In genomic region chr11:44320289-44320973, GRCh38 we compare ENCODE assay signal across 18 cellular contexts. TPM values are rescaled to one million over a fixed set of nuclear protein-coding genes. Genes with fewer than 3 reads are reported as not detected.
DNase-seq lines count a peak whose midpoint lies in the region; ATAC-seq and TF ChIP-seq lines count a peak whose summit lies in the region.
"Had no signal": no experiment of that assay in that cellular context is flagged by ENCODE, and none has a peak within 500 bp of the region (broad histone marks: within the 10 kb centered on the region; RNA-seq: fewer than 3 reads in every experiment).

No MANE protein-coding gene starts in this region.

- WGBS in endodermal cell (ENCODE audit: insufficient coverage in 1 of 2, insufficient read length in 1 of 2), 2 experiments: 7 to 9% methylated on average over 18 to 20 of the region's 20 CpGs

- no peak for TF ChIP-seq EP300 in neural cell (conservative IDR thresholded peaks at IDR 0.05; ENCODE audit: poor library complexity, severe bottlenecking)

- no peaks in the 10 kb centered on the region for H4K20me1 ChIP-seq in neural cell (ENCODE audit: insufficient read depth)

- peak overlapping the region; percentile 57 for H3K4me3 ChIP-seq in ACC112 (ENCODE audit: low read depth, low read length)
- peak overlapping the region; percentile 62 for H3K4me3 ChIP-seq in HUES6 (ENCODE audit: low read depth, low read length)
- peak overlapping the region; percentile 74 for H3K4me3 ChIP-seq in endodermal cell (ENCODE audit: low read length)
- peak overlapping the region; percentile 43 for H3K4me3 ChIP-seq in neural cell (ENCODE audit: low read length)
- no peak overlapping the region for H3K4me3 ChIP-seq in Peyer's patch
- H3K4me3 ChIP-seq: SJSA1 had no signal

- TF ChIP-seq CTCF in endodermal cell (conservative IDR thresholded peaks at IDR 0.05) (no peak), neural cell (IDR thresholded peaks at IDR 0.05; ENCODE audit: poor library complexity, severe bottlenecking) (no peak), Peyer's patch (IDR thresholded peaks at IDR 0.05) (no peak)

- H3K4me2 ChIP-seq in neural cell (ENCODE audit: low read length): no peak overlapping the region

- no peaks in the 10 kb centered on the region for H3F3A ChIP-seq in neural cell (ENCODE audit: insufficient read depth, low read length, poor library complexity, severe bottlenecking)

- no peaks in the 10 kb centered on the region for H3K36me3 ChIP-seq in ACC112 (ENCODE audit: insufficient read depth, low read length)
- H3K36me3 ChIP-seq in HUES6 (ENCODE audit: control insufficient read depth, insufficient read depth, low read length): no peaks in the 10 kb centered on the region
- no peaks in the 10 kb centered on the region for H3K36me3 ChIP-seq in endodermal cell (ENCODE audit: control insufficient read depth, insufficient read depth, low read length)
- no peaks in the 10 kb centered on the region for H3K36me3 ChIP-seq in neural cell (ENCODE audit: insufficient read depth, low read length)
- no peaks in the 10 kb centered on the region for H3K36me3 ChIP-seq in Peyer's patch
- H3K36me3 ChIP-seq: SJSA1 had no signal

- no peaks in the 10 kb centered on the region for H3K9me2 ChIP-seq in neural cell (ENCODE audit: insufficient read depth, low read length)

- peaks cover 4% of the 10 kb centered on the region for H3K4me1 Mint-ChIP-seq in endodermal cell

- DNase-seq in endodermal cell (no peak), Peyer's patch (no peak)
- DNase-seq: activated CD4-positive, alpha-beta T cell treated with anti-CD3 and anti-CD28 coated beads, Interleukin-2, amount 50 U/mL, for 48 hours; activated gamma-delta T cell treated with Interleukin-2 at 50 U/mL for 16 hours; glutamatergic neuron; left ventricle myocardium superior; NCI-H2081 treated with DMSO at 0.1 percent for 48 hours; NCI-H446; stimulated activated CD8-positive, alpha-beta memory T cell treated with anti-CD3 and anti-CD28 coated beads, Interleukin-4, amount 100 ng/mL, for 48 hours had no signal

- peaks cover 14% of the 10 kb centered on the region for H3K4me1 ChIP-seq in ACC112 (ENCODE audit: control insufficient read depth, insufficient read depth, low read length, unreplicated experiment)
- H3K4me1 ChIP-seq in HUES6 (ENCODE audit: control insufficient read depth, insufficient read depth, low read length): peaks cover 22% of the 10 kb centered on the region
- no peaks in the 10 kb centered on the region for H3K4me1 ChIP-seq in endodermal cell (ENCODE audit: control insufficient read depth, insufficient read depth, low read length)
- peaks cover 0 to 21% (median 0%) of the 10 kb centered on the region in 4 donors for H3K4me1 ChIP-seq in Peyer's patch

- H3K9me3 ChIP-seq in HUES6 (ENCODE audit: control insufficient read depth, insufficient read depth, low read depth, low read length) (no peaks in the 10 kb centered on the region), endodermal cell (ENCODE audit: control insufficient read depth, low read length) (no peaks in the 10 kb centered on the region), neural cell (ENCODE audit: low read length) (no peaks in the 10 kb centered on the region), Peyer's patch (no peaks in the 10 kb centered on the region)
- H3K9me3 ChIP-seq: SJSA1 had no signal

- H3K9ac ChIP-seq in HUES6 (ENCODE audit: low read length) (no peak overlapping the region), endodermal cell (ENCODE audit: extremely low read depth, low read length, poor library complexity, severe bottlenecking) (no peak overlapping the region), neural cell (ENCODE audit: low read length) (no peak overlapping the region)

- no peak for TF ChIP-seq POLR2A in Peyer's patch (IDR thresholded peaks at IDR 0.05)

- TF ChIP-seq RAD21 in neural cell (conservative IDR thresholded peaks at IDR 0.05): no peak

- H3K27me3 ChIP-seq in ACC112 (ENCODE audit: insufficient read depth, low read length) (peaks cover 98% of the 10 kb centered on the region), HUES6 (ENCODE audit: control insufficient read depth, insufficient read depth, low read length) (peaks cover 100% of the 10 kb centered on the region), endodermal cell (ENCODE audit: control insufficient read depth, insufficient read depth, low read length, poor library complexity, severe bottlenecking) (peaks cover 100% of the 10 kb centered on the region), neural cell (ENCODE audit: insufficient read depth, low read depth, low read length) (peaks cover 100% of the 10 kb centered on the region), Peyer's patch (peaks cover 0 to 63% of the 10 kb centered on the region in 2 donors)
- H3K27me3 ChIP-seq: SJSA1 had no signal

- no peak overlapping the region for H3K27ac Mint-ChIP-seq in endodermal cell

- H3K9me3 Mint-ChIP-seq in endodermal cell: no peaks in the 10 kb centered on the region

- ATAC-seq in SK-N-SH treated with all-trans-retinoic acid at 6 μM for 48 hours (no peak), GM21825 (IDR thresholded peaks at IDR 0.05; ENCODE audit: unreplicated experiment) (no peak), HG03460 (IDR thresholded peaks at IDR 0.05; ENCODE audit: unreplicated experiment) (no peak)
- ATAC-seq: left ventricle myocardium superior had no signal

- H3K27ac ChIP-seq in ACC112 (ENCODE audit: low read depth, low read length) (no peak overlapping the region), HUES6 (ENCODE audit: low read depth, low read length) (no peak overlapping the region), endodermal cell (ENCODE audit: low read depth, low read length) (no peak overlapping the region), neural cell (ENCODE audit: low read length) (no peak overlapping the region), Peyer's patch (no peak overlapping the region)
- H3K27ac ChIP-seq: C4-2B, SJSA1 had no signal

- peak overlapping the region; percentile 57 for H3K4me3 Mint-ChIP-seq in endodermal cell

- no peaks in the 10 kb centered on the region for H3K36me3 Mint-ChIP-seq in endodermal cell (ENCODE audit: low read depth)

- peaks cover 100% of the 10 kb centered on the region for H3K27me3 Mint-ChIP-seq in endodermal cell (ENCODE audit: insufficient read depth)

- no peaks in the 10 kb centered on the region for H3K79me2 ChIP-seq in ACC112 (ENCODE audit: control insufficient read depth, insufficient read depth, low read length, unreplicated experiment)
- no peaks in the 10 kb centered on the region for H3K79me2 ChIP-seq in neural cell (replicated peaks; ENCODE audit: insufficient read depth, low read length)

- H2AFZ ChIP-seq in ACC112 (ENCODE audit: low read length, unreplicated experiment) (no peak overlapping the region), neural cell (ENCODE audit: low read depth, low read length) (no peak overlapping the region)

TF ChIP-seq in neural cell, 6 proteins besides CTCF, POLR2A, EP300 and RAD21:
- TF ChIP-seq POLR2AphosphoS5 (IDR thresholded peaks at IDR 0.05) (peak; percentile 20), SMC3 (conservative IDR thresholded peaks at IDR 0.05; ENCODE audit: poor library complexity) (no peak)

TF ChIP-seq in SK-N-SH treated with all-trans-retinoic acid at 6 μM for 48 hours, 23 proteins besides CTCF, POLR2A, EP300 and RAD21:
- TF ChIP-seq ZC3H10 (CRISPR knock-in tag; IDR thresholded peaks at IDR 0.05) (no peak), SNAI2 (CRISPR knock-in tag; IDR thresholded peaks at IDR 0.05) (no peak), RARB (CRISPR knock-in tag; IDR thresholded peaks at IDR 0.05) (no peak), ZFP30 (CRISPR knock-in tag; IDR thresholded peaks at IDR 0.05) (no peak), ZNF8 (CRISPR knock-in tag; IDR thresholded peaks at IDR 0.05) (no peak), ARNTL (CRISPR knock-in tag; IDR thresholded peaks at IDR 0.05; ENCODE audit: borderline replicate concordance, low read depth) (no peak), CREB5 (CRISPR knock-in tag; IDR thresholded peaks at IDR 0.05; ENCODE audit: low read depth) (no peak)

RNA-seq across cellular contexts. Expression of gene ALX4, which starts 10.5 kb away (rescaled TPM):
- total RNA-seq in endodermal cell (not detected), Peyer's patch (not detected)
- 0.43 TPM for polyA plus RNA-seq in endodermal cell (2013, experiment 1 of 2)
- polyA plus RNA-seq in endodermal cell (2013, experiment 2 of 2): 0.33 TPM
- polyA plus RNA-seq in neural cell: not detected in 2 replicates
- polyA minus RNA-seq in neural cell: 0.12 TPM in 1 of 2 replicates, not detected in the other
- total RNA-seq: T-helper 2 cell treated with Interferon-gamma antibody and Interleukin-4, amounts not matched to agents 100 ng/mL and 5 ng/mL, for 36 hours had no signal

Comparison
In these comparisons a context has a peak if more than half of its experiments do, and no peak if none do; other contexts are left out.
1. H3K4me3 ChIP-seq: peak in ACC112 (single experiment), HUES6 (single experiment), endodermal cell (single experiment) and neural cell (single experiment); none in Peyer's patch (0 of 4).